In genomic region chr1:221777434-221778072, GRCh38 we compare ENCODE assay signal across 8 cellular contexts. TPM values are rescaled to one million over a fixed set of nuclear protein-coding genes. Genes with fewer than 3 reads are reported as not detected.
A peak's percentile ranks its signal among the peaks of the same experiment; 100 is the strongest.
DNase-seq lines count a peak whose midpoint lies in the region; ATAC-seq and TF ChIP-seq lines count a peak whose summit lies in the region.

No MANE protein-coding gene starts in this region.

- H2AFZ ChIP-seq in smooth muscle cell (ENCODE audit: low read depth) = no peak overlapping the region

- no peaks in the 10 kb centered on the region for H3K79me2 ChIP-seq in smooth muscle cell (ENCODE audit: low read depth)

- no peaks in the 10 kb centered on the region for H3F3A ChIP-seq in smooth muscle cell (ENCODE audit: low read depth)

- no peaks in the 10 kb centered on the region for H3K27me3 ChIP-seq in Peyer's patch
- no peaks in the 10 kb centered on the region for H3K27me3 ChIP-seq in smooth muscle cell (ENCODE audit: low read depth)

- no peak for TF ChIP-seq POLR2A in Peyer's patch (IDR thresholded peaks at IDR 0.05)

- no peak overlapping the region for H3K4me2 ChIP-seq in smooth muscle cell

- no peaks in the 10 kb centered on the region for H3K36me3 ChIP-seq in Peyer's patch
- no peaks in the 10 kb centered on the region for H3K36me3 ChIP-seq in mucosa of descending colon (ENCODE audit: low read depth)
- H3K36me3 ChIP-seq in smooth muscle cell (ENCODE audit: low read depth) = no peaks in the 10 kb centered on the region

- H3K9me3 ChIP-seq in Peyer's patch = no peaks in the 10 kb centered on the region
- H3K9me3 ChIP-seq in mucosa of descending colon = no peaks in the 10 kb centered on the region
- H3K9me3 ChIP-seq in smooth muscle cell (replicated peaks; ENCODE audit: low read depth) = no peaks in the 10 kb centered on the region

- H3K4me1 ChIP-seq in Peyer's patch (peaks cover 0 to 12% (median 2%) of the 10 kb centered on the region in 4 donors), mucosa of descending colon (ENCODE audit: low read depth) (no peaks in the 10 kb centered on the region), smooth muscle cell (ENCODE audit: low read depth) (peaks cover 3% of the 10 kb centered on the region)

- intact Hi-C loops in mucosa of descending colon (cut with DNase I, micrococcal nuclease) = no loop called here

- H3K4me3 ChIP-seq in Peyer's patch (no peak overlapping the region), mucosa of descending colon (no peak overlapping the region), smooth muscle cell (no peak overlapping the region), coronary artery (no peak overlapping the region)

- TF ChIP-seq CTCF in Peyer's patch (IDR thresholded peaks at IDR 0.05) (no peak), mucosa of descending colon (IDR thresholded peaks at IDR 0.05) (no peak), smooth muscle cell (IDR thresholded peaks at IDR 0.05; ENCODE audit: borderline replicate concordance, insufficient read depth, poor library complexity, severe bottlenecking) (no peak), coronary artery (IDR thresholded peaks at IDR 0.05) (no peak)

- peak in 2 of 3 donors; percentile 59 to 64 for DNase-seq in Peyer's patch
- peak in 1 of 3 donors; percentile 24 for DNase-seq in mucosa of descending colon
- DNase-seq in smooth muscle cell (lab: John Stamatoyannopoulos, UW; ENCODE audit: unreplicated experiment) = no peak
- DNase-seq in cerebellar cortex (ENCODE audit: low spot score) = no peak
- DNase-seq in putamen (ENCODE audit: low spot score) = no peak
- DNase-seq in coronary artery (ENCODE audit: low spot score) = no peak

- H3K9ac ChIP-seq in smooth muscle cell (ENCODE audit: low read depth) = no peak overlapping the region

- ATAC-seq in GM18861 (IDR thresholded peaks at IDR 0.05; ENCODE audit: unreplicated experiment) (peak; percentile 58), HG02798 (IDR thresholded peaks at IDR 0.05; ENCODE audit: poor library complexity, unreplicated experiment) (peak; percentile 73), mucosa of descending colon (peak; percentile 41)

- WGBS in smooth muscle cell (ENCODE audit: low lambda C conversion rate) = 93% methylated on average over 8 of the region's 8 CpGs

- H3K27ac ChIP-seq in Peyer's patch (peak overlapping the region in 2 of 4 donors; percentile 21 to 63), smooth muscle cell (ENCODE audit: low read depth) (no peak overlapping the region), coronary artery (no peak overlapping the region)

- no peaks in the 10 kb centered on the region for H4K20me1 ChIP-seq in smooth muscle cell (ENCODE audit: low read depth)

RNA-seq across cellular contexts. Expression of gene DUSP10, which starts 35.7 kb away (rescaled TPM):
- total RNA-seq in Peyer's patch (10 to 100 TPM in 1 of 4 donors, 1 to 10 TPM in 3; 1.4 to 11.6 (median 4.4) TPM), mucosa of descending colon (10 to 100 TPM in 1 of 3 donors, 1 to 10 TPM in 2; 1.9 to 27.2 (median 4.3) TPM), smooth muscle cell (78.2 and 104 TPM in 2 replicates)
- polyA plus RNA-seq in smooth muscle cell = 49.7 and 56.8 TPM in 2 replicates

Comparison
In these comparisons a context has a peak if more than half of its experiments do, and no peak if none do; other contexts are left out.
1. DNase-seq: peak in Peyer's patch (2 of 3); none in smooth muscle cell (single experiment), cerebellar cortex (single experiment), putamen (single experiment) and coronary artery (single experiment).
2. Peak in every context shown above with its lines, with median percentiles within 50 percentile points of each other: ATAC-seq.